2 cellular contexts compared by ENCODE assay signal in genomic region chr7:117124585-117125220, GRCh38.
TF ChIP-seq lines count a peak whose summit lies in the region.

No MANE protein-coding gene starts in this region.

TF ChIP-seq in K562, 482 proteins besides CTCF, POLR2A, EP300 and RAD21 (continued from another document and continues in another):
- no peak for TF ChIP-seq MLX (CRISPR knock-in tag; conservative IDR thresholded peaks at IDR 0.05)
- no peak for TF ChIP-seq BCOR (IDR thresholded peaks at IDR 0.05)
- peak; percentile 95 for TF ChIP-seq JUN (IDR thresholded peaks at IDR 0.05; ENCODE audit: borderline replicate concordance, low read depth, low read length)
- TF ChIP-seq JUN (CRISPR knock-in tag; IDR thresholded peaks at IDR 0.05; ENCODE audit: borderline replicate concordance) = peak; percentile 17; the same call in 1 of the 2 replicates
- TF ChIP-seq CTBP1 (IDR thresholded peaks at IDR 0.05; ENCODE audit: borderline replicate concordance) = peak; percentile 69; the same call in 1 of the 2 replicates
- peak; percentile 47 to 74; a peak in 2 of 4 replicates for TF ChIP-seq ZNF318 (IDR thresholded peaks at IDR 0.05; ENCODE audit: borderline replicate concordance in 1 of 2, low read depth in 1 of 2)
- TF ChIP-seq ZMIZ1 (IDR thresholded peaks at IDR 0.05; ENCODE audit: low read depth in 2 of 2, low read length in 2 of 2) = 0 out of 4 replicates have a peak, but pooled peaks of 1 of the 2 experiments have one; percentile 56
- TF ChIP-seq GATA2 (CRISPR knock-in tag; IDR thresholded peaks at IDR 0.05) = peak; percentile 85; the same call in 1 of the 2 replicates
- no peak for TF ChIP-seq SNIP1 (IDR thresholded peaks at IDR 0.05; ENCODE audit: low read depth)
- TF ChIP-seq HMBOX1 (IDR thresholded peaks at IDR 0.05) = peak; percentile 82

TF ChIP-seq in HepG2, 621 proteins besides CTCF, POLR2A, EP300 and RAD21 (continued from another document and continues in another):
- TF ChIP-seq ZHX2 (IDR thresholded peaks at IDR 0.05; ENCODE audit: low read depth) (no peak), ZHX2 (CRISPR knock-in tag; IDR thresholded peaks at IDR 0.05; ENCODE audit: borderline replicate concordance) (no peak), ZNF691 (CRISPR knock-in tag; IDR thresholded peaks at IDR 0.05; ENCODE audit: borderline replicate concordance, low read depth) (no peak), ZNF503 (CRISPR knock-in tag; IDR thresholded peaks at IDR 0.05) (peak; percentile 31; the same call in 1 of the 2 replicates), RARA (CRISPR knock-in tag; IDR thresholded peaks at IDR 0.05) (peak; percentile 64), ZNF780A (CRISPR knock-in tag; IDR thresholded peaks at IDR 0.05) (no peak), MAFG (CRISPR knock-in tag; IDR thresholded peaks at IDR 0.05) (no peak), TRAFD1 (CRISPR knock-in tag; IDR thresholded peaks at IDR 0.05; ENCODE audit: borderline replicate concordance) (no peak), SP5 (CRISPR knock-in tag; IDR thresholded peaks at IDR 0.05; ENCODE audit: borderline replicate concordance, low read depth) (no peak), IRF9 (CRISPR knock-in tag; IDR thresholded peaks at IDR 0.05; ENCODE audit: borderline replicate concordance) (no peak), ZNF512B (CRISPR knock-in tag; IDR thresholded peaks at IDR 0.05; ENCODE audit: borderline replicate concordance) (no peak), ZNF777 (CRISPR knock-in tag; IDR thresholded peaks at IDR 0.05) (no peak), RXRB (CRISPR knock-in tag; IDR thresholded peaks at IDR 0.05; ENCODE audit: borderline replicate concordance) (peak; percentile 59; the same call in 1 of the 2 replicates), JUN (CRISPR knock-in tag; IDR thresholded peaks at IDR 0.05) (peak; percentile 59; the same call in 1 of the 2 replicates), FOXJ3 (CRISPR knock-in tag; IDR thresholded peaks at IDR 0.05; ENCODE audit: borderline replicate concordance) (peak; percentile 69; the same call in 1 of the 2 replicates), ZUFSP (CRISPR knock-in tag; IDR thresholded peaks at IDR 0.05; ENCODE audit: borderline replicate concordance) (no peak), KDM4B (CRISPR knock-in tag; IDR thresholded peaks at IDR 0.05) (no peak), ZBTB33 (CRISPR knock-in tag; IDR thresholded peaks at IDR 0.05) (no peak), NR2C2 (CRISPR knock-in tag; IDR thresholded peaks at IDR 0.05; ENCODE audit: borderline replicate concordance) (peak; percentile 64), SRY (CRISPR knock-in tag; IDR thresholded peaks at IDR 0.05) (no peak), DNMT1 (CRISPR knock-in tag; IDR thresholded peaks at IDR 0.05) (no peak), TGIF2 (CRISPR knock-in tag; IDR thresholded peaks at IDR 0.05) (no peak), TBX2 (CRISPR knock-in tag; IDR thresholded peaks at IDR 0.05; ENCODE audit: borderline replicate concordance) (peak; percentile 48; the same call in 1 of the 2 replicates), DMTF1 (CRISPR knock-in tag; IDR thresholded peaks at IDR 0.05) (no peak), NFE2L1 (CRISPR knock-in tag; IDR thresholded peaks at IDR 0.05; ENCODE audit: borderline replicate concordance) (no peak), SIN3A (IDR thresholded peaks at IDR 0.05; ENCODE audit: borderline replicate concordance, low read depth, low read length) (no peak)
